Comparison of ENCODE assay signal across 21 cellular contexts in genomic region chr5:26295541-26295940, GRCh38.
"Had no signal": no experiment of that assay in that cellular context is flagged by ENCODE, and none has a peak within 500 bp of the region (broad histone marks: within the 10 kb centered on the region; RNA-seq: fewer than 3 reads in every experiment).

No MANE protein-coding gene starts in this region.

- DNase-seq: effector memory CD4-positive, alpha-beta T cell; kidney; left colon; left ventricle myocardium superior; mesenchymal stem cell; naive B cell; occipital lobe; pancreas; right lobe of liver; stimulated activated CD4-positive, alpha-beta T cell treated with anti-CD3 and anti-CD28 coated beads, Interleukin-2, amount 100 ng/mL, for 24 hours; stimulated activated CD4-positive, alpha-beta T cell treated with anti-CD3 and anti-CD28 coated beads, Interleukin-4, amount 100 ng/mL, for 4 hours; stimulated activated naive CD4-positive, alpha-beta T cell; stomach; substantia nigra had no signal

- H3K4me1 ChIP-seq: esophagus muscularis mucosa, gastroesophageal sphincter, pancreas, prostate gland, right lobe of liver, stomach had no signal

- H3K4me3 ChIP-seq: esophagus muscularis mucosa, gastroesophageal sphincter, hepatocyte, lung, pancreas, prostate gland, right lobe of liver, stomach, thoracic aorta had no signal

- H3K27ac ChIP-seq: epithelial cell of prostate, esophagus muscularis mucosa, gastroesophageal sphincter, hepatocyte, pancreas, prostate gland, right lobe of liver, stomach, thoracic aorta had no signal

- H3K9me3 ChIP-seq: esophagus muscularis mucosa, gastroesophageal sphincter, pancreas, prostate gland, right lobe of liver, thoracic aorta had no signal

- H3K27me3 ChIP-seq: esophagus muscularis mucosa, gastroesophageal sphincter, hepatocyte, pancreas, right lobe of liver, stomach had no signal

- H3K36me3 ChIP-seq: esophagus muscularis mucosa, gastroesophageal sphincter, pancreas, prostate gland, right lobe of liver, stomach, thoracic aorta had no signal
